In genomic region chr4:16692493-16692892, GRCh38 we compare ENCODE assay signal across 1 cellular context.
TF ChIP-seq lines count a peak whose summit lies in the region.

No MANE protein-coding gene starts in this region.

TF ChIP-seq in GM23338, 12 proteins besides CTCF, POLR2A, EP300 and RAD21 (continued from another document):
- TF ChIP-seq, protein P1, sequence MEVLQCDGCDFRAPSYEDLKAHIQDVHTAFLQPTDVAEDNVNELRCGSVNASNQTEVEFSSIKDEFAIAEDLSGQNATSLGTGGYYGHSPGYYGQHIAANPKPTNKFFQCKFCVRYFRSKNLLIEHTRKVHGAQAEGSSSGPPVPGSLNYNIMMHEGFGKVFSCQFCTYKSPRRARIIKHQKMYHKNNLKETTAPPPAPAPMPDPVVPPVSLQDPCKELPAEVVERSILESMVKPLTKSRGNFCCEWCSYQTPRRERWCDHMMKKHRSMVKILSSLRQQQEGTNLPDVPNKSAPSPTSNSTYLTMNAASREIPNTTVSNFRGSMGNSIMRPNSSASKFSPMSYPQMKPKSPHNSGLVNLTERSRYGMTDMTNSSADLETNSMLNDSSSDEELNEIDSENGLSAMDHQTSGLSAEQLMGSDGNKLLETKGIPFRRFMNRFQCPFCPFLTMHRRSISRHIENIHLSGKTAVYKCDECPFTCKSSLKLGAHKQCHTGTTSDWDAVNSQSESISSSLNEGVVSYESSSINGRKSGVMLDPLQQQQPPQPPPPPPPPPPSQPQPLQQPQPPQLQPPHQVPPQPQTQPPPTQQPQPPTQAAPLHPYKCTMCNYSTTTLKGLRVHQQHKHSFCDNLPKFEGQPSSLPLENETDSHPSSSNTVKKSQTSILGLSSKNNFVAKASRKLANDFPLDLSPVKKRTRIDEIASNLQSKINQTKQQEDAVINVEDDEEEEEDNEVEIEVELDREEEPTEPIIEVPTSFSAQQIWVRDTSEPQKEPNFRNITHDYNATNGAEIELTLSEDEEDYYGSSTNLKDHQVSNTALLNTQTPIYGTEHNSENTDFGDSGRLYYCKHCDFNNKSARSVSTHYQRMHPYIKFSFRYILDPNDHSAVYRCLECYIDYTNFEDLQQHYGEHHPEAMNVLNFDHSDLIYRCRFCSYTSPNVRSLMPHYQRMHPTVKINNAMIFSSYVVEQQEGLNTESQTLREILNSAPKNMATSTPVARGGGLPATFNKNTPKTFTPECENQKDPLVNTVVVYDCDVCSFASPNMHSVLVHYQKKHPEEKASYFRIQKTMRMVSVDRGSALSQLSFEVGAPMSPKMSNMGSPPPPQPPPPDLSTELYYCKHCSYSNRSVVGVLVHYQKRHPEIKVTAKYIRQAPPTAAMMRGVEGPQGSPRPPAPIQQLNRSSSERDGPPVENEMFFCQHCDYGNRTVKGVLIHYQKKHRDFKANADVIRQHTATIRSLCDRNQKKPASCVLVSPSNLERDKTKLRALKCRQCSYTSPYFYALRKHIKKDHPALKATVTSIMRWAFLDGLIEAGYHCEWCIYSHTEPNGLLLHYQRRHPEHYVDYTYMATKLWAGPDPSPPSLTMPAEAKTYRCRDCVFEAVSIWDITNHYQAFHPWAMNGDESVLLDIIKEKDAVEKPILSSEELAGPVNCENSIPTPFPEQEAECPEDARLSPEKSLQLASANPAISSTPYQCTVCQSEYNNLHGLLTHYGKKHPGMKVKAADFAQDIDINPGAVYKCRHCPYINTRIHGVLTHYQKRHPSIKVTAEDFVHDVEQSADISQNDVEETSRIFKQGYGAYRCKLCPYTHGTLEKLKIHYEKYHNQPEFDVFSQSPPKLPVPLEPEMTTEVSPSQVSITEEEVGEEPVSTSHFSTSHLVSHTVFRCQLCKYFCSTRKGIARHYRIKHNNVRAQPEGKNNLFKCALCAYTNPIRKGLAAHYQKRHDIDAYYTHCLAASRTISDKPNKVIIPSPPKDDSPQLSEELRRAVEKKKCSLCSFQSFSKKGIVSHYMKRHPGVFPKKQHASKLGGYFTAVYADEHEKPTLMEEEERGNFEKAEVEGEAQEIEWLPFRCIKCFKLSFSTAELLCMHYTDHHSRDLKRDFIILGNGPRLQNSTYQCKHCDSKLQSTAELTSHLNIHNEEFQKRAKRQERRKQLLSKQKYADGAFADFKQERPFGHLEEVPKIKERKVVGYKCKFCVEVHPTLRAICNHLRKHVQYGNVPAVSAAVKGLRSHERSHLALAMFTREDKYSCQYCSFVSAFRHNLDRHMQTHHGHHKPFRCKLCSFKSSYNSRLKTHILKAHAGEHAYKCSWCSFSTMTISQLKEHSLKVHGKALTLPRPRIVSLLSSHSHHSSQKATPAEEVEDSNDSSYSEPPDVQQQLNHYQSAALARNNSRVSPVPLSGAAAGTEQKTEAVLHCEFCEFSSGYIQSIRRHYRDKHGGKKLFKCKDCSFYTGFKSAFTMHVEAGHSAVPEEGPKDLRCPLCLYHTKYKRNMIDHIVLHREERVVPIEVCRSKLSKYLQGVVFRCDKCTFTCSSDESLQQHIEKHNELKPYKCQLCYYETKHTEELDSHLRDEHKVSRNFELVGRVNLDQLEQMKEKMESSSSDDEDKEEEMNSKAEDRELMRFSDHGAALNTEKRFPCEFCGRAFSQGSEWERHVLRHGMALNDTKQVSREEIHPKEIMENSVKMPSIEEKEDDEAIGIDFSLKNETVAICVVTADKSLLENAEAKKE (CRISPR knock-in tag; IDR thresholded peaks at IDR 0.05): no peak
- TF ChIP-seq ZNF114 (CRISPR knock-in tag; IDR thresholded peaks at IDR 0.05): no peak
- TF ChIP-seq CREB1 (CRISPR knock-in tag; IDR thresholded peaks at IDR 0.05; ENCODE audit: low read depth): no peak
- TF ChIP-seq REST (IDR thresholded peaks at IDR 0.05; ENCODE audit: unreplicated experiment): no peak
- TF ChIP-seq EZH2 (IDR thresholded peaks at IDR 0.05; ENCODE audit: low read depth, unreplicated experiment): no peak
- no peak for TF ChIP-seq EZH2phosphoT487 (IDR thresholded peaks at IDR 0.05; ENCODE audit: unreplicated experiment)
- TF ChIP-seq, protein P2, sequence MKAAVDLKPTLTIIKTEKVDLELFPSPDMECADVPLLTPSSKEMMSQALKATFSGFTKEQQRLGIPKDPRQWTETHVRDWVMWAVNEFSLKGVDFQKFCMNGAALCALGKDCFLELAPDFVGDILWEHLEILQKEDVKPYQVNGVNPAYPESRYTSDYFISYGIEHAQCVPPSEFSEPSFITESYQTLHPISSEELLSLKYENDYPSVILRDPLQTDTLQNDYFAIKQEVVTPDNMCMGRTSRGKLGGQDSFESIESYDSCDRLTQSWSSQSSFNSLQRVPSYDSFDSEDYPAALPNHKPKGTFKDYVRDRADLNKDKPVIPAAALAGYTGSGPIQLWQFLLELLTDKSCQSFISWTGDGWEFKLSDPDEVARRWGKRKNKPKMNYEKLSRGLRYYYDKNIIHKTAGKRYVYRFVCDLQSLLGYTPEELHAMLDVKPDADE (IDR thresholded peaks at IDR 0.05): no peak
- no peak for TF ChIP-seq ZNF331 (CRISPR knock-in tag; IDR thresholded peaks at IDR 0.05; ENCODE audit: low read depth)
- TF ChIP-seq JUNB (IDR thresholded peaks at IDR 0.05; ENCODE audit: unreplicated experiment): no peak
